Comparison of ENCODE assay signal across 8 cellular contexts in genomic region chr20:48827880-48828733, GRCh38. TPM values are rescaled to one million over a fixed set of nuclear protein-coding genes. Genes with fewer than 3 reads are reported as not detected.
DNase-seq lines count a peak whose midpoint lies in the region; ATAC-seq, FAIRE-seq and TF ChIP-seq lines count a peak whose summit lies in the region.

Gene PREX1 (minus strand): TSS chr20:48827999. CDS start chr20:48827860, 139 bp downstream.

- no peaks in the 10 kb centered on the region for H3K36me3 ChIP-seq in vagina

- no peaks in the 10 kb centered on the region for H3K27me3 ChIP-seq in vagina

- peak; percentile 47 for ATAC-seq in GM21390 (IDR thresholded peaks at IDR 0.05; ENCODE audit: unreplicated experiment)

- peaks cover 37% of the 10 kb centered on the region for H3K4me1 ChIP-seq in vagina

- no peak for TF ChIP-seq POLR2A in vagina (IDR thresholded peaks at IDR 0.05)

- intact Hi-C loops in T-helper 2 cell treated with Interferon-gamma antibody and Interleukin-4, amounts not matched to agents 100 ng/mL and 5 ng/mL, for 36 hours (cut with micrococcal nuclease): loop anchor here (2.0 to 5.0 kb wide), 3 partner anchors 79 to 171 kb away; no protein-coding TSS in a partner anchor
- intact Hi-C loops in vagina (cut with DNase I): no loop called here

- TF ChIP-seq CTCF in D721Med (IDR thresholded peaks at IDR 0.05; ENCODE audit: insufficient read depth, missing control alignments) (no peak), vagina (IDR thresholded peaks at IDR 0.05) (no peak)

- FAIRE-seq in D721Med (lab: Jason Lieb, UNC): no peak

- peak within 1 kb of the TSS; percentile 62 for H3K27ac ChIP-seq in vagina

- H3K9me3 ChIP-seq in vagina: no peaks in the 10 kb centered on the region

- peak within 1 kb of the TSS; percentile 72 for H3K4me3 ChIP-seq in Jurkat, Clone E6-1 (ENCODE audit: low read length)
- H3K4me3 ChIP-seq in vagina: peak within 1 kb of the TSS; percentile 65 to 76

- DNase-seq in D721Med (ENCODE audit: insufficient read length, low spot score): peak; percentile 80
- DNase-seq in Jurkat, Clone E6-1 (ENCODE audit: low read depth, low spot score): peak; percentile 66
- peak in 48 of 56 donors; percentile 32 to 97 (median 79) for DNase-seq in amygdala (lab: John Stamatoyannopoulos, UW)
- peak; percentile 62 for DNase-seq in hepatic stellate cell (ENCODE audit: low spot score)
- DNase-seq in retina: peak; percentile 92
- no peak for DNase-seq in vagina (ENCODE audit: extremely low spot score in 2 of 2)

RNA-seq across cellular contexts. Expression of gene PREX1, which starts in this region (rescaled TPM):
- polyA plus RNA-seq in Jurkat, Clone E6-1 (2012; ENCODE audit: insufficient read depth, insufficient read length): 27.8 TPM
- 51.1 and 53.0 TPM in 2 replicates for total RNA-seq in T-helper 2 cell treated with Interferon-gamma antibody and Interleukin-4, amounts not matched to agents 100 ng/mL and 5 ng/mL, for 36 hours
- total RNA-seq in vagina: 17.7 TPM

Comparison
In these comparisons a context has a peak if more than half of its experiments do, and no peak if none do; other contexts are left out.
1. DNase-seq: peak in D721Med (single experiment), Jurkat, Clone E6-1 (single experiment), amygdala (48 of 56), hepatic stellate cell (single experiment) and retina (single experiment); none in vagina (0 of 2).